ENCODE assay signal across 8 cellular contexts in genomic region chr5:175479125-175479881, GRCh38. TPM values are rescaled to one million over a fixed set of nuclear protein-coding genes. Genes with fewer than 3 reads are reported as not detected.
A peak's percentile ranks its signal among the peaks of the same experiment; 100 is the strongest.
DNase-seq lines count a peak whose midpoint lies in the region; ATAC-seq and TF ChIP-seq lines count a peak whose summit lies in the region.

No MANE protein-coding gene starts in this region.

- peaks cover 63% of the 10 kb centered on the region for H3K79me2 ChIP-seq in DOHH2 (ENCODE audit: control insufficient read depth, low read length)

- intact Hi-C loops in heart right ventricle (cut with DNase I) = no loop called here

- H3K4me3 ChIP-seq in DOHH2 (ENCODE audit: low read length) = peak overlapping the region; percentile 99
- H3K4me3 ChIP-seq in heart right ventricle = peak overlapping the region; percentile 39 to 95 (median 86)
- peak overlapping the region; percentile 97 for H3K4me3 ChIP-seq in skeletal muscle satellite cell (ENCODE audit: low read length)

- H3K4me2 ChIP-seq in DOHH2 (ENCODE audit: low read length) = peak overlapping the region; percentile 86
- peak overlapping the region; percentile 98 for H3K4me2 ChIP-seq in skeletal muscle satellite cell (ENCODE audit: low read length)

- peaks cover 23% of the 10 kb centered on the region for H3K27me3 ChIP-seq in DOHH2 (ENCODE audit: control insufficient read depth, low read length)
- no peaks in the 10 kb centered on the region for H3K27me3 ChIP-seq in heart right ventricle
- peaks cover 17% of the 10 kb centered on the region for H3K27me3 ChIP-seq in skeletal muscle satellite cell (ENCODE audit: control insufficient read depth, insufficient read depth, low read length)

- no peak for DNase-seq in heart right ventricle
- no peak for DNase-seq in NCI-H1105 treated with DMSO at 0.1 percent for 48 hours (lab: John Stamatoyannopoulos, UW)
- no peak for DNase-seq in EL

- H3K27ac ChIP-seq in DOHH2 (ENCODE audit: low read depth, low read length) (peak overlapping the region; percentile 49), VCaP (peak overlapping the region; percentile 83), heart right ventricle (peak overlapping the region; percentile 63 to 89 (median 80))

- H4K20me1 ChIP-seq in DOHH2 (ENCODE audit: control insufficient read depth, insufficient read depth, low read depth, low read length) = peaks cover 25% of the 10 kb centered on the region

- no peaks in the 10 kb centered on the region for H3K9me2 ChIP-seq in DOHH2 (replicated peaks; ENCODE audit: control insufficient read depth, low read length)

- WGBS in heart right ventricle, 2 donors = 33 to 42% methylated on average over 13 of the region's 13 CpGs

- TF ChIP-seq CTCF in DOHH2 (IDR thresholded peaks at IDR 0.05; ENCODE audit: low read depth, low read length, poor library complexity, severe bottlenecking) (no peak), VCaP (conservative IDR thresholded peaks at IDR 0.05) (no peak), heart right ventricle (IDR thresholded peaks at IDR 0.05) (no peak)

- ATAC-seq in HG02852 (IDR thresholded peaks at IDR 0.05; ENCODE audit: unreplicated experiment) (peak; percentile 11), heart right ventricle (peak in 6 of 8 donors; percentile 30 to 58 (median 44)), GM18502 (IDR thresholded peaks at IDR 0.05; ENCODE audit: poor library complexity, unreplicated experiment) (no peak)

- H3K36me3 ChIP-seq in DOHH2 (ENCODE audit: control insufficient read depth, low read length) (peaks cover 55% of the 10 kb centered on the region), heart right ventricle (peaks cover 0 to 31% (median 2%) of the 10 kb centered on the region in 9 donors), skeletal muscle satellite cell (ENCODE audit: insufficient read depth, low read length) (peaks cover 14% of the 10 kb centered on the region)

- peaks cover 21% of the 10 kb centered on the region for H3K4me1 ChIP-seq in DOHH2 (ENCODE audit: control insufficient read depth, low read length)
- H3K4me1 ChIP-seq in heart right ventricle = peaks cover 0 to 34% (median 12%) of the 10 kb centered on the region in 9 donors
- H3K4me1 ChIP-seq in skeletal muscle satellite cell (ENCODE audit: control insufficient read depth, insufficient read depth, low read length) = peaks cover 11% of the 10 kb centered on the region

- H3F3A ChIP-seq in DOHH2 (ENCODE audit: control insufficient read depth, insufficient read depth) = no peaks in the 10 kb centered on the region

- peak overlapping the region; percentile 93 for H3K9ac ChIP-seq in skeletal muscle satellite cell (ENCODE audit: low read depth, low read length)

- H3K9me3 ChIP-seq in DOHH2 (ENCODE audit: control insufficient read depth, insufficient read depth, low read length) (no peaks in the 10 kb centered on the region), heart right ventricle (no peaks in the 10 kb centered on the region), skeletal muscle satellite cell (replicated peaks; ENCODE audit: low read length) (no peaks in the 10 kb centered on the region)

RNA-seq across cellular contexts. Expression of gene SFXN1, which starts 0.9 kb away (rescaled TPM):
- total RNA-seq in heart right ventricle = 10 to 100 TPM; 27.8 to 39.6 (median 33.0) TPM
- 10 to 100 TPM; 14.3 to 18.4 TPM for polyA plus RNA-seq in heart right ventricle
- total RNA-seq in skeletal muscle satellite cell (2012; rRNA removed) = 92.0 and 117 TPM in 2 replicates

RNA-seq across cellular contexts. Expression of gene DRD1, which starts 35.3 kb away (rescaled TPM):
- under 1 TPM in 3 of 10 donors, not detected in 7; 0.06 to 0.12 (median 0.09) TPM for total RNA-seq in heart right ventricle
- polyA plus RNA-seq in heart right ventricle = not detected
- not detected in 2 replicates for total RNA-seq in skeletal muscle satellite cell (2012; rRNA removed)
